In genomic region chr11:103892603-103893002, GRCh38 we compare ENCODE assay signal across 1 cellular context.
TF ChIP-seq lines count a peak whose summit lies in the region.

No MANE protein-coding gene starts in this region.

TF ChIP-seq in IMR-90, 13 proteins besides CTCF, POLR2A, EP300 and RAD21 (continued from another document):
- peak; percentile 41; the same call in 1 of the 2 replicates for TF ChIP-seq CEBPB (IDR thresholded peaks at IDR 0.05; ENCODE audit: low read depth, low read length)
- peak; percentile 38; the same call in 1 of the 2 replicates for TF ChIP-seq BHLHE40 (IDR thresholded peaks at IDR 0.05; ENCODE audit: low read depth, low read length)
- no peak for TF ChIP-seq RFX5 (IDR thresholded peaks at IDR 0.05; ENCODE audit: low read depth, low read length)
- TF ChIP-seq MAZ (IDR thresholded peaks at IDR 0.05; ENCODE audit: borderline replicate concordance, low read depth, low read length) = no peak
- TF ChIP-seq NFE2L2 (IDR thresholded peaks at IDR 0.05; ENCODE audit: low read depth, low read length) = no peak
- no peak for TF ChIP-seq SMC3 (IDR thresholded peaks at IDR 0.05; ENCODE audit: low read depth, low read length)
- TF ChIP-seq, protein P1, sequence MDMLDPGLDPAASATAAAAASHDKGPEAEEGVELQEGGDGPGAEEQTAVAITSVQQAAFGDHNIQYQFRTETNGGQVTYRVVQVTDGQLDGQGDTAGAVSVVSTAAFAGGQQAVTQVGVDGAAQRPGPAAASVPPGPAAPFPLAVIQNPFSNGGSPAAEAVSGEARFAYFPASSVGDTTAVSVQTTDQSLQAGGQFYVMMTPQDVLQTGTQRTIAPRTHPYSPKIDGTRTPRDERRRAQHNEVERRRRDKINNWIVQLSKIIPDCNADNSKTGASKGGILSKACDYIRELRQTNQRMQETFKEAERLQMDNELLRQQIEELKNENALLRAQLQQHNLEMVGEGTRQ (IDR thresholded peaks at IDR 0.05; ENCODE audit: low read depth, low read length) = no peak
- TF ChIP-seq MXI1 (IDR thresholded peaks at IDR 0.05; ENCODE audit: borderline replicate concordance, low read depth, low read length) = no peak
- no peak for TF ChIP-seq CHD1 (IDR thresholded peaks at IDR 0.05; ENCODE audit: low read depth, low read length)
- TF ChIP-seq MAFK (IDR thresholded peaks at IDR 0.05; ENCODE audit: low read depth, low read length) = no peak
- peak; percentile 91 for TF ChIP-seq FOS (IDR thresholded peaks at IDR 0.05; ENCODE audit: low read depth, low read length)
- TF ChIP-seq, protein P2, sequence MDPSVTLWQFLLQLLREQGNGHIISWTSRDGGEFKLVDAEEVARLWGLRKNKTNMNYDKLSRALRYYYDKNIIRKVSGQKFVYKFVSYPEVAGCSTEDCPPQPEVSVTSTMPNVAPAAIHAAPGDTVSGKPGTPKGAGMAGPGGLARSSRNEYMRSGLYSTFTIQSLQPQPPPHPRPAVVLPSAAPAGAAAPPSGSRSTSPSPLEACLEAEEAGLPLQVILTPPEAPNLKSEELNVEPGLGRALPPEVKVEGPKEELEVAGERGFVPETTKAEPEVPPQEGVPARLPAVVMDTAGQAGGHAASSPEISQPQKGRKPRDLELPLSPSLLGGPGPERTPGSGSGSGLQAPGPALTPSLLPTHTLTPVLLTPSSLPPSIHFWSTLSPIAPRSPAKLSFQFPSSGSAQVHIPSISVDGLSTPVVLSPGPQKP (IDR thresholded peaks at IDR 0.05; ENCODE audit: borderline replicate concordance, low read depth, low read length) = no peak
